In the genomic region with DNA sequence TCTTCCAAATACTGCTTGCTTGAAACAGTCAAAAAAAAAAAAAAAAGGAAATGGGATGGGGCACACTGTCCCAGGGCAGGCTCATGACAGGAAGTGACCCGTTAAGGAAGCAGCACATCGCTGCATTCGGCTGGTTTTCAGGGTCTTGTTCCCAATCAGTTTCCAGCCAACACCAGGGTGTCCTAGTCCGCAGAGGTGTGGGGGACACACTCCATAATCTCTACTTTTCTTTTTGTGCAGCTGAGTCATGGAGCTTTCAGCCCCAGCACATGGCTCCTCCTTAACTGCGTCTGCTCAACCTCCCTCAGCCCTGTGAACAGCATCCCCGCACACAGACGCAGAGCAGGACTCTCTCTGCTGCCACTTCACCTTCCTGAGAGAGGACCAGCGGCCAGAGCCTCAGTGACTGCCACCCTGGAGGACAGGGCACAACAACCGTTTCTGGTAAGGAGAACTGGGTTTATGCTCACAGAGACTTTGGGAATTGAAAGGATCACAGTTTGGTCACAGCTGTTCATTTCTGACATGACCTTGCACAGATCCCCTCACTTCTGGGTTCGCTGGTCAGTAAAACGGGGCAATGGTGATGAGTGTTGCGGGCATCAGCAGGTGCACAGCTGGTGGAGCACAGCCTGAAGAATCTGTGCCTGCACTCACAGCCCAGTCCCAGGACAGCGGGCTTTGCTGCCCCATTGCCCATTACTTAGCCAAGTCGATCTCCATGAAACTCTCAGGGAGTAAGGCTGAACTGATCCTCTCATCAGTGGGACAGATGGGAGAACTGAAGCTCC, we compare ENCODE assay signal across 8 cellular contexts. TPM values are rescaled to one million over a fixed set of nuclear protein-coding genes. Genes with fewer than 3 reads are reported as not detected.
DNase-seq lines count a peak whose midpoint lies in the region; ATAC-seq and TF ChIP-seq lines count a peak whose summit lies in the region.

GIMAP5 (plus strand) TSS at position 154 of the 791 bp plus-strand sequence. CDS start 3,467 bp downstream, outside the sequence.

- intact Hi-C loops in CD8-positive, alpha-beta T cell (cut with DNase I, micrococcal nuclease), result loop anchor here (1.0 to 5.0 kb wide), 9 partner anchors 17 to 370 kb away; partner anchors contain the start of genes GIMAP6 (in 2 of the 2), GIMAP1 (in 1 of the 2), GIMAP2 (in 1 of the 2) and GIMAP4 (in 1 of the 2)
- intact Hi-C loops in esophagus muscularis mucosa (cut with DNase I), result no loop called here

- TF ChIP-seq CTCF in CD8-positive, alpha-beta T cell (IDR thresholded peaks at IDR 0.05), result no peak
- no peak for TF ChIP-seq CTCF in esophagus muscularis mucosa (IDR thresholded peaks at IDR 0.05)

- no peaks in the 10 kb centered on the region for H3K9me3 Mint-ChIP-seq in CD8-positive, alpha-beta T cell
- H3K9me3 Mint-ChIP-seq in stimulated activated naive B cell treated with anti-CD40 and anti-IgM and Interleukin-4, amounts not matched to agents 10 μg/mL and 1 μg/mL and 100 μg/mL, for 72 hours, result peaks cover 4% of the 10 kb centered on the region in 2 donors

- CTCF ChIA-PET in CD8-positive, alpha-beta T cell (lab: Charles Lee), result interaction anchor here (0.7 to 3.3 kb wide), 17 partner anchors 10 to 332 kb away, joined by 3 to 15 read pairs (median 4); partner anchors contain the start of genes GIMAP1, GIMAP4, GIMAP6 and GIMAP7

- H3K4me1 ChIP-seq in CD8-positive, alpha-beta T cell (ENCODE audit: insufficient read depth, low read length), result peaks cover 66% of the 10 kb centered on the region
- H3K4me1 ChIP-seq in esophagus muscularis mucosa, result peaks cover 2 to 14% (median 6%) of the 10 kb centered on the region in 4 donors

- peaks cover 50% of the 10 kb centered on the region for H3K36me3 Mint-ChIP-seq in CD8-positive, alpha-beta T cell
- H3K36me3 Mint-ChIP-seq in stimulated activated naive B cell treated with anti-CD40 and anti-IgM and Interleukin-4, amounts not matched to agents 10 μg/mL and 1 μg/mL and 100 μg/mL, for 72 hours, result no peaks in the 10 kb centered on the region

- POLR2A ChIA-PET in CD8-positive, alpha-beta T cell (lab: Charles Lee), result interaction anchor here (0.7 to 5.6 kb wide), 28 partner anchors 10 to 286 kb away, joined by 3 to 71 read pairs (median 6); partner anchors contain the start of genes GIMAP1, GIMAP2, GIMAP4 and GIMAP6

- peak; percentile 71 for ATAC-seq in CD8-positive, alpha-beta T cell
- ATAC-seq in HG02610 (IDR thresholded peaks at IDR 0.05; ENCODE audit: unreplicated experiment) (peak; percentile 34), HG03175 (IDR thresholded peaks at IDR 0.05; ENCODE audit: unreplicated experiment) (no peak), GM19324 (IDR thresholded peaks at IDR 0.05; ENCODE audit: low FRiP score, unreplicated experiment) (no peak)
- ATAC-seq in stimulated activated naive B cell treated with anti-CD40 and anti-IgM and Interleukin-4, amounts not matched to agents 10 μg/mL and 1 μg/mL and 100 μg/mL, for 72 hours (replicated peaks), result peak; percentile 67 to 83

- peak in 5 of 7 experiments; percentile 57 to 82 (median 61) for DNase-seq in CD8-positive, alpha-beta T cell
- DNase-seq in activated CD4-positive, alpha-beta T cell treated with anti-CD3 and anti-CD28 coated beads for 48 hours, result peak; percentile 69
- no peak for DNase-seq in esophagus muscularis mucosa (ENCODE audit: extremely low spot score)
- no peak for DNase-seq in stimulated activated naive B cell treated with anti-CD40 and anti-IgM and Interleukin-4, amounts not matched to agents 10 μg/mL and 1 μg/mL and 100 μg/mL, for 72 hours
- no peak for DNase-seq in DMS79 treated with DMSO at 0.1 percent for 48 hours (lab: John Stamatoyannopoulos, UW)

- H3K27ac Mint-ChIP-seq in CD8-positive, alpha-beta T cell, result peak within 1 kb of the TSS; percentile 97
- peak within 1 kb of the TSS; percentile 9 for H3K27ac Mint-ChIP-seq in stimulated activated naive B cell treated with anti-CD40 and anti-IgM and Interleukin-4, amounts not matched to agents 10 μg/mL and 1 μg/mL and 100 μg/mL, for 72 hours

- H3K9me3 ChIP-seq in CD8-positive, alpha-beta T cell (ENCODE audit: low read length), result no peaks in the 10 kb centered on the region
- H3K9me3 ChIP-seq in esophagus muscularis mucosa, result no peaks in the 10 kb centered on the region

- H3K4me3 ChIP-seq in CD8-positive, alpha-beta T cell (ENCODE audit: low read depth, low read length), result peak within 1 kb of the TSS; percentile 83
- peak within 1 kb of the TSS; percentile 48 to 59 (median 52) for H3K4me3 ChIP-seq in esophagus muscularis mucosa

- peak within 1 kb of the TSS; percentile 66 for H3K27ac ChIP-seq in CD8-positive, alpha-beta T cell (ENCODE audit: low read depth, low read length)
- H3K27ac ChIP-seq in esophagus muscularis mucosa (replicated peaks in 1 of 4), result peak within 1 kb of the TSS; percentile 64 to 77 (median 73)

- no peaks in the 10 kb centered on the region for H3K27me3 Mint-ChIP-seq in CD8-positive, alpha-beta T cell (ENCODE audit: low read depth)
- H3K27me3 Mint-ChIP-seq in stimulated activated naive B cell treated with anti-CD40 and anti-IgM and Interleukin-4, amounts not matched to agents 10 μg/mL and 1 μg/mL and 100 μg/mL, for 72 hours, result peaks cover 14 to 24% of the 10 kb centered on the region in 2 donors

- peak within 1 kb of the TSS; percentile 95 for H3K4me3 Mint-ChIP-seq in CD8-positive, alpha-beta T cell
- peak within 1 kb of the TSS; percentile 73 to 74 for H3K4me3 Mint-ChIP-seq in stimulated activated naive B cell treated with anti-CD40 and anti-IgM and Interleukin-4, amounts not matched to agents 10 μg/mL and 1 μg/mL and 100 μg/mL, for 72 hours

- H3K36me3 ChIP-seq in CD8-positive, alpha-beta T cell (ENCODE audit: insufficient read depth, low read length), result peaks cover 27% of the 10 kb centered on the region
- H3K36me3 ChIP-seq in esophagus muscularis mucosa, result peaks cover 0 to 21% (median 2%) of the 10 kb centered on the region in 4 donors

- WGBS in esophagus muscularis mucosa, result 58% methylated on average over 14 of the region's 14 CpGs

- no peak for TF ChIP-seq EP300 in esophagus muscularis mucosa (IDR thresholded peaks at IDR 0.05)

- no peak for TF ChIP-seq POLR2A in esophagus muscularis mucosa (IDR thresholded peaks at IDR 0.05; ENCODE audit: low read depth)

- peaks cover 74% of the 10 kb centered on the region for H3K4me1 Mint-ChIP-seq in CD8-positive, alpha-beta T cell (ENCODE audit: low read depth)
- H3K4me1 Mint-ChIP-seq in stimulated activated naive B cell treated with anti-CD40 and anti-IgM and Interleukin-4, amounts not matched to agents 10 μg/mL and 1 μg/mL and 100 μg/mL, for 72 hours, result peaks cover 4 to 16% of the 10 kb centered on the region in 2 donors

- no peaks in the 10 kb centered on the region for H3K27me3 ChIP-seq in CD8-positive, alpha-beta T cell (ENCODE audit: insufficient read depth, low read length)
- no peaks in the 10 kb centered on the region for H3K27me3 ChIP-seq in esophagus muscularis mucosa

RNA-seq across cellular contexts. Expression of gene GIMAP5, which starts in this region (rescaled TPM):
- total RNA-seq in CD8-positive, alpha-beta T cell, result 10 to 100 TPM; 23.5 to 24.1 TPM
- total RNA-seq in esophagus muscularis mucosa, result 10 to 100 TPM; 26.9 to 48.2 (median 28.6) TPM

Comparison
In these comparisons a context has a peak if more than half of its experiments do, and no peak if none do; other contexts are left out.
1. ATAC-seq: peak in CD8-positive, alpha-beta T cell (single experiment), HG02610 (single experiment) and stimulated activated naive B cell treated with anti-CD40 and anti-IgM and Interleukin-4, amounts not matched to agents 10 μg/mL and 1 μg/mL and 100 μg/mL, for 72 hours (2 of 2); none in HG03175 (single experiment) and GM19324 (single experiment).
2. DNase-seq: peak in CD8-positive, alpha-beta T cell (5 of 7) and activated CD4-positive, alpha-beta T cell treated with anti-CD3 and anti-CD28 coated beads for 48 hours (single experiment); none in esophagus muscularis mucosa (single experiment), stimulated activated naive B cell treated with anti-CD40 and anti-IgM and Interleukin-4, amounts not matched to agents 10 μg/mL and 1 μg/mL and 100 μg/mL, for 72 hours (single experiment) and DMS79 treated with DMSO at 0.1 percent for 48 hours (single experiment).